27 cellular contexts compared by ENCODE assay signal in the genomic region with DNA sequence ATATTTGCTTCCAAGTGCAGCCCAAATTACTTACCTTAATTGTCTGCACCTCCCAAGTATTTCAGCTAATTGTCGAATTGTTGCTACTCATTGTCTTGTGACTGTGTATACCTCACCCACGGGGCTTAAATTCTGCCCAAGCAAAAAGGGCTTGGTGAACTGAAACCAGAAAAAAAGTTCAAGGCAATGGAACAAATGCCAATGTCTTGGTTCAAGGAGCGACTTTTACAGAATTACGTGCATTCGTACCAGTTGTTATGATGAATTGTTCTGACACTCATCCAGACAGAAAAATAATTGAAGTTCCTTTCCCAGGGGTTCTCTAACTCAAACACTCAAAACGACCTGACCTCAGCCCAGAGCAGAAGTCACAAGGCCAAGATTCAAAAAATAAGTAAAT. TPM values are rescaled to one million over a fixed set of nuclear protein-coding genes. Genes with fewer than 3 reads are reported as not detected.
DNase-seq lines count a peak whose midpoint lies in the region; ATAC-seq, FAIRE-seq and TF ChIP-seq lines count a peak whose summit lies in the region.
"Had no signal": no experiment of that assay in that cellular context is flagged by ENCODE, and none has a peak within 500 bp of the region (broad histone marks: within the 10 kb centered on the region; RNA-seq: fewer than 3 reads in every experiment).

No MANE protein-coding gene starts in this region.

- H3K9me3 Mint-ChIP-seq in stimulated activated memory B cell treated with anti-CD40 and anti-IgM and Interleukin-4, amounts not matched to agents 10 μg/mL and 1 μg/mL and 100 μg/mL, for 72 hours: no peaks in the 10 kb centered on the region
- H3K9me3 Mint-ChIP-seq in mesothelial cell of epicardium: no peaks in the 10 kb centered on the region
- H3K9me3 Mint-ChIP-seq in Caco-2 (ENCODE audit: unreplicated experiment): no peaks in the 10 kb centered on the region
- H3K9me3 Mint-ChIP-seq: CD4-positive, CD25-positive, alpha-beta regulatory T cell had no signal

- H3K9me3 ChIP-seq in Caco-2 (peaks cover 7% of the 10 kb centered on the region; the same call in 1 of the 2 replicates), kidney (ENCODE audit: control insufficient read depth in 1 of 2, low read length in 2 of 2) (no peaks in the 10 kb centered on the region)
- H3K9me3 ChIP-seq: SK-N-SH had no signal

- no peaks in the 10 kb centered on the region for H3K36me3 Mint-ChIP-seq in stimulated activated memory B cell treated with anti-CD40 and anti-IgM and Interleukin-4, amounts not matched to agents 10 μg/mL and 1 μg/mL and 100 μg/mL, for 72 hours
- H3K36me3 Mint-ChIP-seq in mesothelial cell of epicardium (no peaks in the 10 kb centered on the region), Caco-2 (ENCODE audit: insufficient read depth, unreplicated experiment) (no peaks in the 10 kb centered on the region)
- H3K36me3 Mint-ChIP-seq: CD4-positive, CD25-positive, alpha-beta regulatory T cell had no signal

- no peak overlapping the region for H3K4me3 Mint-ChIP-seq in stimulated activated memory B cell treated with anti-CD40 and anti-IgM and Interleukin-4, amounts not matched to agents 10 μg/mL and 1 μg/mL and 100 μg/mL, for 72 hours
- H3K4me3 Mint-ChIP-seq in mesothelial cell of epicardium (no peak overlapping the region), Caco-2 (ENCODE audit: unreplicated experiment) (no peak overlapping the region)
- H3K4me3 Mint-ChIP-seq: CD4-positive, CD25-positive, alpha-beta regulatory T cell had no signal

- CTCF ChIA-PET in Caco-2 (lab: Charles Lee): no interaction called here

- no peaks in the 10 kb centered on the region for H3K27me3 ChIP-seq in Caco-2 (replicated peaks; ENCODE audit: control insufficient read depth, insufficient read depth, low read length)

- H3K36me3 ChIP-seq in Caco-2 (ENCODE audit: control insufficient read depth, insufficient read depth, low read length) (no peaks in the 10 kb centered on the region), kidney (ENCODE audit: control insufficient read depth in 1 of 2, insufficient read depth in 2 of 2, low read length in 2 of 2) (no peaks in the 10 kb centered on the region)

- no peaks in the 10 kb centered on the region for H3K4me1 ChIP-seq in Caco-2
- no peaks in the 10 kb centered on the region for H3K4me1 ChIP-seq in kidney (ENCODE audit: control insufficient read depth in 1 of 2, insufficient read depth in 1 of 2, low read depth in 1 of 2, low read length in 2 of 2)

- no peak for FAIRE-seq in kidney (lab: Jason Lieb, UNC)
- FAIRE-seq: GM12891, HepG2, K562 had no signal

- H3K27ac Mint-ChIP-seq in stimulated activated memory B cell treated with anti-CD40 and anti-IgM and Interleukin-4, amounts not matched to agents 10 μg/mL and 1 μg/mL and 100 μg/mL, for 72 hours: peak overlapping the region; percentile 82
- H3K27ac Mint-ChIP-seq in mesothelial cell of epicardium (no peak overlapping the region), Caco-2 (ENCODE audit: unreplicated experiment) (no peak overlapping the region)
- H3K27ac Mint-ChIP-seq: CD4-positive, CD25-positive, alpha-beta regulatory T cell had no signal

- no peak overlapping the region for H3K27ac ChIP-seq in kidney (ENCODE audit: low read depth in 2 of 2, low read length in 2 of 2)
- H3K27ac ChIP-seq: 22Rv1, HL-60, PC-9 had no signal

- no peaks in the 10 kb centered on the region for H3K27me3 Mint-ChIP-seq in stimulated activated memory B cell treated with anti-CD40 and anti-IgM and Interleukin-4, amounts not matched to agents 10 μg/mL and 1 μg/mL and 100 μg/mL, for 72 hours
- H3K27me3 Mint-ChIP-seq in mesothelial cell of epicardium (ENCODE audit: low read depth) (no peaks in the 10 kb centered on the region), Caco-2 (ENCODE audit: insufficient read depth, unreplicated experiment) (no peaks in the 10 kb centered on the region)

- no peak overlapping the region for H3K9ac ChIP-seq in kidney (ENCODE audit: low read length in 2 of 2)
- H3K9ac ChIP-seq: SK-N-SH had no signal

- DNase-seq in NCI-H2171 treated with DMSO at 0.1 percent for 48 hours (lab: John Stamatoyannopoulos, UW): peak; percentile 22
- DNase-seq in NCI-H2171 (lab: John Stamatoyannopoulos, UW): no peak
- DNase-seq in mesenteric fat pad (ENCODE audit: low spot score): peak; percentile 4
- DNase-seq in mesothelial cell of epicardium (ENCODE audit: low spot score in 2 of 2, unreplicated experiment in 2 of 2): no peak
- DNase-seq in NCI-H345 treated with DMSO at 0.1 percent for 48 hours (lab: John Stamatoyannopoulos, UW; ENCODE audit: unreplicated experiment): no peak
- DNase-seq in Caco-2: no peak
- DNase-seq in kidney: no peak
- DNase-seq: ACHN; CD4-positive, CD25-positive, alpha-beta regulatory T cell; COR-L47; DND-41; GOT3; HCEC 1CT; MM.1S; NCI-H1048; NCI-H1417 treated with DMSO at 0.1 percent for 48 hours; NCI-H187; NCI-H510A; PC-9; SHP77 treated with DMSO at 0.1 percent for 48 hours; SK-N-SH had no signal

- POLR2A ChIA-PET in Caco-2 (lab: Charles Lee): no interaction called here

- no peak overlapping the region for H3K4me3 ChIP-seq in Caco-2 (ENCODE audit: low read depth, low read length)
- no peak overlapping the region for H3K4me3 ChIP-seq in kidney (ENCODE audit: low read length in 2 of 2)
- H3K4me3 ChIP-seq: K562, PC-9 had no signal

- no TSS peak for BruUV-seq in Caco-2 (replicated peaks; lab: Mats Ljungman, UMichigan)

- intact Hi-C loops in Caco-2 (cut with micrococcal nuclease; ENCODE audit: unreplicated experiment): no loop called here
- intact Hi-C loops in kidney (cut with DNase I): no loop called here

- TF ChIP-seq CTCF in mesothelial cell of epicardium (IDR thresholded peaks at IDR 0.05; ENCODE audit: unreplicated experiment): no peak
- TF ChIP-seq CTCF in Caco-2 (IDR thresholded peaks at IDR 0.05; ENCODE audit: insufficient read depth in 1 of 2, low read depth in 1 of 2, low read length in 1 of 2, severe bottlenecking in 1 of 2, unreplicated experiment in 1 of 2): no peak
- no peak for TF ChIP-seq CTCF in kidney (IDR thresholded peaks at IDR 0.05; ENCODE audit: borderline replicate concordance, extremely low read depth, insufficient read depth)

- H3K4me1 Mint-ChIP-seq in stimulated activated memory B cell treated with anti-CD40 and anti-IgM and Interleukin-4, amounts not matched to agents 10 μg/mL and 1 μg/mL and 100 μg/mL, for 72 hours: peaks cover 50% of the 10 kb centered on the region
- peaks cover 13% of the 10 kb centered on the region for H3K4me1 Mint-ChIP-seq in mesothelial cell of epicardium
- H3K4me1 Mint-ChIP-seq in Caco-2 (ENCODE audit: low read depth, unreplicated experiment): no peaks in the 10 kb centered on the region

- ATAC-seq in stimulated activated memory B cell treated with anti-CD40 and anti-IgM and Interleukin-4, amounts not matched to agents 10 μg/mL and 1 μg/mL and 100 μg/mL, for 72 hours: peak; percentile 76
- ATAC-seq: HepG2, K562 had no signal

RNA-seq across cellular contexts. Expression of a gene that starts 13.9 kb away (rescaled TPM):
- 133 TPM for total RNA-seq in mesenteric fat pad
- total RNA-seq in mesothelial cell of epicardium: 33.1 to 34.5 TPM (median 33.8 TPM) in 3 replicates
- 36.9 and 42.9 TPM in 2 replicates for total RNA-seq in Caco-2 (2022)
- 28.9 TPM for total RNA-seq in kidney
- 35.0 TPM for polyA plus RNA-seq in kidney (ENCODE audit: insufficient read depth, low read depth, low replicate concordance)
- polyA plus RNA-seq: CD4-positive, CD25-positive, alpha-beta regulatory T cell had no signal

Comparison
In these comparisons a context has a peak if more than half of its experiments do, and no peak if none do; other contexts are left out.
1. DNase-seq: peak in NCI-H2171 treated with DMSO at 0.1 percent for 48 hours (single experiment) and mesenteric fat pad (single experiment); none in NCI-H2171 (single experiment), mesothelial cell of epicardium (0 of 2), NCI-H345 treated with DMSO at 0.1 percent for 48 hours (single experiment), Caco-2 (0 of 2) and kidney (single experiment).